In the genomic region with DNA sequence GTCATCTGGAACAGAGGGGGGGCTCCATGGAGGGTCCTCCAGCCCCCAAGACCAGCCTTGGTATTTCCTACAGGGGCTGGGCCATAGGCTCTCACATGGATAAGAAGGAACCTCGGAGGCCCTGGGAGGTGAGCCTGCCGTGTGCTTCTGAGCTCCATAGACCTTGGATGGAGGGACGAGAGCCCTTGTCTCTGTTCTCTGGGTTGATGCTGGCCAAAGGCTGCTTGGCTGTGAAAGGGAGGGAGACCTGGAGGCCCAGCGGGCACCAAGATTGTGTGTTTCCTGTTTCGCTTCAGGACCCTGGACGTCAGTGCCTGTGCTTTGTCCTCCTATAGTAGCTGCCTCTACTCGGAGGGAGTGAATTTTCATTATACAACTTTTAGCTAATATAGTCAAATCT, we compare ENCODE assay signal across 2 cellular contexts.
TF ChIP-seq lines count a peak whose summit lies in the region.

No MANE protein-coding gene starts in this region.

TF ChIP-seq in A549, 52 proteins besides CTCF, POLR2A, EP300 and RAD21:
- TF ChIP-seq, protein P1, sequence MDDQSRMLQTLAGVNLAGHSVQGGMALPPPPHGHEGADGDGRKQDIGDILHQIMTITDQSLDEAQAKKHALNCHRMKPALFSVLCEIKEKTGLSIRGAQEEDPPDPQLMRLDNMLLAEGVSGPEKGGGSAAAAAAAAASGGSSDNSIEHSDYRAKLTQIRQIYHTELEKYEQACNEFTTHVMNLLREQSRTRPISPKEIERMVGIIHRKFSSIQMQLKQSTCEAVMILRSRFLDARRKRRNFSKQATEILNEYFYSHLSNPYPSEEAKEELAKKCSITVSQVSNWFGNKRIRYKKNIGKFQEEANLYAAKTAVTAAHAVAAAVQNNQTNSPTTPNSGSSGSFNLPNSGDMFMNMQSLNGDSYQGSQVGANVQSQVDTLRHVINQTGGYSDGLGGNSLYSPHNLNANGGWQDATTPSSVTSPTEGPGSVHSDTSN (IDR thresholded peaks at IDR 0.05), result no peak
- no peak for TF ChIP-seq NFE2L2 (conservative IDR thresholded peaks at IDR 0.05; ENCODE audit: low read length)
- no peak for TF ChIP-seq GATA3 (IDR thresholded peaks at IDR 0.05; ENCODE audit: borderline replicate concordance)
- no peak for TF ChIP-seq RNF2 (IDR thresholded peaks at IDR 0.05; ENCODE audit: borderline replicate concordance, low read depth)
- no peak for TF ChIP-seq HOXA7 (CRISPR knock-in tag; IDR thresholded peaks at IDR 0.05)
- no peak for TF ChIP-seq MYC (IDR thresholded peaks at IDR 0.05; ENCODE audit: borderline replicate concordance, low read length)
- TF ChIP-seq RFX5 (IDR thresholded peaks at IDR 0.05), result no peak
- TF ChIP-seq RCOR1 (IDR thresholded peaks at IDR 0.05; ENCODE audit: low read depth, low read length), result no peak
- no peak for TF ChIP-seq RARB (CRISPR knock-in tag; IDR thresholded peaks at IDR 0.05)
- TF ChIP-seq TFCP2L1 (CRISPR knock-in tag; IDR thresholded peaks at IDR 0.05), result no peak
- TF ChIP-seq, protein P2, sequence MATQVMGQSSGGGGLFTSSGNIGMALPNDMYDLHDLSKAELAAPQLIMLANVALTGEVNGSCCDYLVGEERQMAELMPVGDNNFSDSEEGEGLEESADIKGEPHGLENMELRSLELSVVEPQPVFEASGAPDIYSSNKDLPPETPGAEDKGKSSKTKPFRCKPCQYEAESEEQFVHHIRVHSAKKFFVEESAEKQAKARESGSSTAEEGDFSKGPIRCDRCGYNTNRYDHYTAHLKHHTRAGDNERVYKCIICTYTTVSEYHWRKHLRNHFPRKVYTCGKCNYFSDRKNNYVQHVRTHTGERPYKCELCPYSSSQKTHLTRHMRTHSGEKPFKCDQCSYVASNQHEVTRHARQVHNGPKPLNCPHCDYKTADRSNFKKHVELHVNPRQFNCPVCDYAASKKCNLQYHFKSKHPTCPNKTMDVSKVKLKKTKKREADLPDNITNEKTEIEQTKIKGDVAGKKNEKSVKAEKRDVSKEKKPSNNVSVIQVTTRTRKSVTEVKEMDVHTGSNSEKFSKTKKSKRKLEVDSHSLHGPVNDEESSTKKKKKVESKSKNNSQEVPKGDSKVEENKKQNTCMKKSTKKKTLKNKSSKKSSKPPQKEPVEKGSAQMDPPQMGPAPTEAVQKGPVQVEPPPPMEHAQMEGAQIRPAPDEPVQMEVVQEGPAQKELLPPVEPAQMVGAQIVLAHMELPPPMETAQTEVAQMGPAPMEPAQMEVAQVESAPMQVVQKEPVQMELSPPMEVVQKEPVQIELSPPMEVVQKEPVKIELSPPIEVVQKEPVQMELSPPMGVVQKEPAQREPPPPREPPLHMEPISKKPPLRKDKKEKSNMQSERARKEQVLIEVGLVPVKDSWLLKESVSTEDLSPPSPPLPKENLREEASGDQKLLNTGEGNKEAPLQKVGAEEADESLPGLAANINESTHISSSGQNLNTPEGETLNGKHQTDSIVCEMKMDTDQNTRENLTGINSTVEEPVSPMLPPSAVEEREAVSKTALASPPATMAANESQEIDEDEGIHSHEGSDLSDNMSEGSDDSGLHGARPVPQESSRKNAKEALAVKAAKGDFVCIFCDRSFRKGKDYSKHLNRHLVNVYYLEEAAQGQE (IDR thresholded peaks at IDR 0.05), result no peak
- TF ChIP-seq PHF8 (IDR thresholded peaks at IDR 0.05; ENCODE audit: borderline replicate concordance, low read depth), result no peak
- no peak for TF ChIP-seq FOSL2 (IDR thresholded peaks at IDR 0.05)
- TF ChIP-seq FOSL2 (CRISPR knock-in tag; IDR thresholded peaks at IDR 0.05), result no peak

TF ChIP-seq in H1, 55 proteins besides CTCF, POLR2A, EP300 and RAD21:
- 0 out of 2 replicates have a peak, but pooled peaks have one; percentile 15 for TF ChIP-seq RBBP5 (IDR thresholded peaks at IDR 0.05; ENCODE audit: borderline replicate concordance, low read depth, low read length)
- TF ChIP-seq BCL11A (IDR thresholded peaks at IDR 0.05; ENCODE audit: low read depth in 2 of 2, low read length in 2 of 2), result no peak
